8 cellular contexts compared by ENCODE assay signal in genomic region chr15:74789741-74790079, GRCh38. TPM values are rescaled to one million over a fixed set of nuclear protein-coding genes. Genes with fewer than 3 reads are reported as not detected.
A peak's percentile ranks its signal among the peaks of the same experiment; 100 is the strongest.
DNase-seq lines count a peak whose midpoint lies in the region; ATAC-seq and TF ChIP-seq lines count a peak whose summit lies in the region.

No MANE protein-coding gene starts in this region.

- H3K36me3 Mint-ChIP-seq in Caco-2 (ENCODE audit: insufficient read depth, unreplicated experiment) (peaks cover under 1% of the 10 kb centered on the region), endothelial cell (ENCODE audit: low read depth, unreplicated experiment) (peaks cover 4% of the 10 kb centered on the region)

- H3K9me3 ChIP-seq in Caco-2, result no peaks in the 10 kb centered on the region
- no peaks in the 10 kb centered on the region for H3K9me3 ChIP-seq in Peyer's patch
- H3K9me3 ChIP-seq in gastrocnemius medialis, result no peaks in the 10 kb centered on the region

- H3K27ac Mint-ChIP-seq in Caco-2 (ENCODE audit: unreplicated experiment) (peak overlapping the region; percentile 3), endothelial cell (ENCODE audit: unreplicated experiment) (peak overlapping the region; percentile 16)

- H3K4me3 Mint-ChIP-seq in Caco-2 (ENCODE audit: unreplicated experiment), result peak overlapping the region; percentile 1
- peak overlapping the region; percentile 19 for H3K4me3 Mint-ChIP-seq in endothelial cell (ENCODE audit: unreplicated experiment)

- H3K27me3 ChIP-seq in Caco-2 (replicated peaks; ENCODE audit: control insufficient read depth, insufficient read depth, low read length) (no peaks in the 10 kb centered on the region), Peyer's patch (no peaks in the 10 kb centered on the region), gastrocnemius medialis (no peaks in the 10 kb centered on the region)

- H3K4me1 ChIP-seq in Caco-2 (peaks cover 19% of the 10 kb centered on the region), Peyer's patch (peaks cover 23 to 95% (median 70%) of the 10 kb centered on the region in 4 donors), gastrocnemius medialis (peaks cover 58 to 69% of the 10 kb centered on the region in 2 donors)

- H3K36me3 ChIP-seq in Caco-2 (ENCODE audit: control insufficient read depth, insufficient read depth, low read length) (no peaks in the 10 kb centered on the region; the same call in 1 of the 2 replicates), Peyer's patch (no peaks in the 10 kb centered on the region), gastrocnemius medialis (no peaks in the 10 kb centered on the region)

- H3K4me1 Mint-ChIP-seq in Caco-2 (ENCODE audit: low read depth, unreplicated experiment), result peaks cover 13% of the 10 kb centered on the region
- peaks cover 32% of the 10 kb centered on the region for H3K4me1 Mint-ChIP-seq in endothelial cell (ENCODE audit: unreplicated experiment)

- POLR2A ChIA-PET in Caco-2 (lab: Charles Lee), result no interaction called here

- H3K27me3 Mint-ChIP-seq in Caco-2 (ENCODE audit: insufficient read depth, unreplicated experiment) (no peaks in the 10 kb centered on the region), endothelial cell (ENCODE audit: unreplicated experiment) (peaks cover 2% of the 10 kb centered on the region)

- H3K27ac ChIP-seq in Peyer's patch (peak overlapping the region; percentile 84 to 97 (median 88)), gastrocnemius medialis (peak overlapping the region; percentile 56 to 81 (median 57))

- no TSS peak for BruUV-seq in Caco-2 (replicated peaks; lab: Mats Ljungman, UMichigan)

- no peak for ATAC-seq in gastrocnemius medialis
- ATAC-seq in GM18511 (IDR thresholded peaks at IDR 0.05; ENCODE audit: unreplicated experiment), result no peak

- CTCF ChIA-PET in Caco-2 (lab: Charles Lee), result interaction anchor here (0.6 to 1.5 kb wide), 4 partner anchors 15 to 157 kb away, joined by 3 to 4 read pairs (median 3); partner anchors contain the start of gene ULK3

- H3K4me3 ChIP-seq in Caco-2 (ENCODE audit: low read depth, low read length), result no peak overlapping the region
- peak overlapping the region; percentile 32 to 92 (median 38) for H3K4me3 ChIP-seq in Peyer's patch
- no peak overlapping the region for H3K4me3 ChIP-seq in gastrocnemius medialis

- DNase-seq in Caco-2, result no peak
- no peak for DNase-seq in Peyer's patch
- DNase-seq in endothelial cell (ENCODE audit: low spot score), result no peak
- DNase-seq in gastrocnemius medialis, result no peak
- DNase-seq in mesenteric fat pad (ENCODE audit: low spot score), result no peak
- DNase-seq in NCI-H2107 treated with DMSO at 0.1 percent for 48 hours (lab: John Stamatoyannopoulos, UW; ENCODE audit: unreplicated experiment), result no peak
- no peak for DNase-seq in NCI-H2227 treated with DMSO at 0.1 percent for 48 hours (lab: John Stamatoyannopoulos, UW)

- intact Hi-C loops in Caco-2 (cut with micrococcal nuclease; ENCODE audit: unreplicated experiment) (no loop called here), gastrocnemius medialis (cut with DNase I; ENCODE audit: low total_unique reads) (loop anchor here (10.0 kb wide), 1 partner anchor 245 kb away; the partner anchor contains the start of gene ARID3B)

- in situ Hi-C loops in gastrocnemius medialis (cut with MboI; ENCODE audit: low sequenced_read_pairs in 4 of 4), result no loop called here

- TF ChIP-seq CTCF in Caco-2 (IDR thresholded peaks at IDR 0.05; ENCODE audit: insufficient read depth in 1 of 2, low read depth in 1 of 2, low read length in 1 of 2, severe bottlenecking in 1 of 2, unreplicated experiment in 1 of 2) (no peak), Peyer's patch (IDR thresholded peaks at IDR 0.05) (no peak), endothelial cell (IDR thresholded peaks at IDR 0.05; ENCODE audit: unreplicated experiment) (no peak), gastrocnemius medialis (IDR thresholded peaks at IDR 0.05 in 4 of 5, conservative IDR thresholded peaks at IDR 0.05 in 1 of 5) (no peak)

- H3K9me3 Mint-ChIP-seq in Caco-2 (ENCODE audit: unreplicated experiment) (no peaks in the 10 kb centered on the region), endothelial cell (ENCODE audit: unreplicated experiment) (no peaks in the 10 kb centered on the region)

- TF ChIP-seq POLR2A in Peyer's patch (IDR thresholded peaks at IDR 0.05), result no peak
- TF ChIP-seq POLR2A in gastrocnemius medialis (IDR thresholded peaks at IDR 0.05), result no peak

RNA-seq across cellular contexts. Expression of gene CSK, which starts 7.8 kb away (rescaled TPM):
- 62.7 and 62.8 TPM in 2 replicates for total RNA-seq in Caco-2 (2022)
- total RNA-seq in Peyer's patch, result 100 to 1,000 TPM in 1 of 4 donors, 10 to 100 TPM in 3; 53.8 to 122 (median 66.2) TPM
- 100 TPM for total RNA-seq in endothelial cell (ENCODE audit: unreplicated experiment)
- total RNA-seq in gastrocnemius medialis, result 10 to 100 TPM in 2 of 4 donors, 1 to 10 TPM in 2; 6.4 to 11.7 (median 10.8) TPM
- 46.9 TPM for total RNA-seq in mesenteric fat pad

RNA-seq across cellular contexts. Expression of gene LMAN1L, which starts 22.9 kb away (rescaled TPM):
- not detected in 2 replicates for total RNA-seq in Caco-2 (2022)
- not detected for total RNA-seq in Peyer's patch
- not detected for total RNA-seq in endothelial cell (ENCODE audit: unreplicated experiment)
- total RNA-seq in gastrocnemius medialis, result not detected
- total RNA-seq in mesenteric fat pad, result not detected

RNA-seq across cellular contexts. Expression of gene CPLX3, which starts 36.7 kb away (rescaled TPM):
- total RNA-seq in Caco-2 (2022) (not detected in 2 replicates), Peyer's patch (not detected), endothelial cell (ENCODE audit: unreplicated experiment) (not detected), gastrocnemius medialis (not detected), mesenteric fat pad (not detected)

RNA-seq across cellular contexts. Expression of gene CYP1A2, which starts 41.1 kb away (rescaled TPM):
- total RNA-seq in Caco-2 (2022), result not detected in 2 replicates
- not detected for total RNA-seq in Peyer's patch
- not detected for total RNA-seq in endothelial cell (ENCODE audit: unreplicated experiment)
- not detected for total RNA-seq in gastrocnemius medialis
- not detected for total RNA-seq in mesenteric fat pad

RNA-seq across cellular contexts. Expression of gene ULK3, which starts 53.2 kb away (rescaled TPM):
- total RNA-seq in Caco-2 (2022), result 28.2 and 33.4 TPM in 2 replicates
- total RNA-seq in Peyer's patch, result 100 to 1,000 TPM; 194 to 508 (median 288) TPM
- 25.6 TPM for total RNA-seq in endothelial cell (ENCODE audit: unreplicated experiment)
- total RNA-seq in gastrocnemius medialis, result 10 to 100 TPM; 39.0 to 56.5 (median 48.1) TPM
- total RNA-seq in mesenteric fat pad, result 31.5 TPM

Comparison
In these comparisons a context has a peak if more than half of its experiments do, and no peak if none do; other contexts are left out.
1. H3K4me3 ChIP-seq: peak in Peyer's patch (4 of 4); none in Caco-2 (single experiment) and gastrocnemius medialis (0 of 4).